ENCODE assay signal across 8 cellular contexts in genomic region chr19:49148784-49149651, GRCh38. TPM values are rescaled to one million over a fixed set of nuclear protein-coding genes. Genes with fewer than 3 reads are reported as not detected.
DNase-seq lines count a peak whose midpoint lies in the region; ATAC-seq and TF ChIP-seq lines count a peak whose summit lies in the region.

No MANE protein-coding gene starts in this region.

- CTCF ChIA-PET in T-cell (lab: Charles Lee), result interaction anchor here (1.2 to 1.3 kb wide), 2 partner anchors 43 to 51 kb away, joined by 3 to 6 read pairs; no protein-coding TSS in a partner anchor

- DNase-seq in NCI-H128 (lab: John Stamatoyannopoulos, UW; ENCODE audit: unreplicated experiment) (peak; percentile 83), T-cell (peak; percentile 38 to 78 (median 68)), head of caudate nucleus (peak; percentile 74 to 92 (median 85)), osteocyte (ENCODE audit: extremely low spot score, unreplicated experiment) (peak; percentile 99), thoracic aorta (ENCODE audit: low spot score) (peak; percentile 99)
- DNase-seq in activated naive CD8-positive, alpha-beta T cell treated with anti-CD3 and anti-CD28 coated beads, Interleukin-2, amount 50 U/mL, for 24 hours, result peak; percentile 88

- peaks cover 34 to 36% (median 35%) of the 10 kb centered on the region in 3 donors for H3K4me1 Mint-ChIP-seq in T-cell
- peaks cover 34% of the 10 kb centered on the region for H3K4me1 Mint-ChIP-seq in activated naive CD8-positive, alpha-beta T cell treated with anti-CD3 and anti-CD28 coated beads, Interleukin-2, amount 50 U/mL, for 24 hours
- H3K4me1 Mint-ChIP-seq in osteocyte (ENCODE audit: unreplicated experiment), result peaks cover 22% of the 10 kb centered on the region

- peaks cover 0 to under 1% (median 0%) of the 10 kb centered on the region in 3 donors for H3K9me3 Mint-ChIP-seq in T-cell
- no peaks in the 10 kb centered on the region for H3K9me3 Mint-ChIP-seq in activated naive CD8-positive, alpha-beta T cell treated with anti-CD3 and anti-CD28 coated beads, Interleukin-2, amount 50 U/mL, for 24 hours
- H3K9me3 Mint-ChIP-seq in osteocyte (ENCODE audit: unreplicated experiment), result no peaks in the 10 kb centered on the region

- intact Hi-C loops in head of caudate nucleus (cut with DNase I), result loop anchor here (5.0 kb wide), 1 partner anchor 52 kb away; no protein-coding TSS in a partner anchor

- 0 out of 2 replicates have a peak, but pooled peaks cover 4% of the 10 kb centered on the region for H3K4me1 ChIP-seq in ES-I3 (ENCODE audit: insufficient read depth, low read length)
- peaks cover 22 to 27% of the 10 kb centered on the region in 2 donors for H3K4me1 ChIP-seq in thoracic aorta (ENCODE audit: control insufficient read depth in 1 of 2, low read depth in 2 of 2)

- no peaks in the 10 kb centered on the region for H3K27me3 ChIP-seq in thoracic aorta (replicated peaks; ENCODE audit: insufficient read depth)

- H3K9ac ChIP-seq in ES-I3 (ENCODE audit: low read depth, low read length), result peak overlapping the region; percentile 89

- no peaks in the 10 kb centered on the region for H3K9me3 ChIP-seq in ES-I3 (ENCODE audit: control insufficient read depth, insufficient read depth, low read length)
- H3K9me3 ChIP-seq in thoracic aorta, result no peaks in the 10 kb centered on the region

- no peak for TF ChIP-seq CTCF in osteocyte (IDR thresholded peaks at IDR 0.05)
- TF ChIP-seq CTCF in thoracic aorta (IDR thresholded peaks at IDR 0.05), result no peak

- H3K27ac Mint-ChIP-seq in T-cell, result no peak overlapping the region
- no peak overlapping the region for H3K27ac Mint-ChIP-seq in activated naive CD8-positive, alpha-beta T cell treated with anti-CD3 and anti-CD28 coated beads, Interleukin-2, amount 50 U/mL, for 24 hours
- peak overlapping the region; percentile 86 for H3K27ac Mint-ChIP-seq in osteocyte (ENCODE audit: unreplicated experiment)

- ATAC-seq in T-cell (replicated peaks in 1 of 4) (peak; percentile 42 to 59 (median 54)), thoracic aorta (ENCODE audit: insufficient number of reproducible peaks, low FRiP score, low read depth) (peak; percentile 73), GM19455 (IDR thresholded peaks at IDR 0.05; ENCODE audit: unreplicated experiment) (no peak)
- ATAC-seq in activated naive CD8-positive, alpha-beta T cell treated with anti-CD3 and anti-CD28 coated beads, Interleukin-2, amount 50 U/mL, for 24 hours, result peak; percentile 24

- peak overlapping the region; percentile 62 to 82 (median 68) for H3K4me3 Mint-ChIP-seq in T-cell
- peak overlapping the region; percentile 75 for H3K4me3 Mint-ChIP-seq in activated naive CD8-positive, alpha-beta T cell treated with anti-CD3 and anti-CD28 coated beads, Interleukin-2, amount 50 U/mL, for 24 hours
- peak overlapping the region; percentile 93 for H3K4me3 Mint-ChIP-seq in osteocyte (ENCODE audit: unreplicated experiment)

- H3K27me3 Mint-ChIP-seq in T-cell (peaks cover 59 to 77% of the 10 kb centered on the region in 2 donors), osteocyte (ENCODE audit: unreplicated experiment) (no peaks in the 10 kb centered on the region)
- H3K27me3 Mint-ChIP-seq in activated naive CD8-positive, alpha-beta T cell treated with anti-CD3 and anti-CD28 coated beads, Interleukin-2, amount 50 U/mL, for 24 hours, result peaks cover 77% of the 10 kb centered on the region

- no peaks in the 10 kb centered on the region for H3K36me3 ChIP-seq in ES-I3 (ENCODE audit: insufficient read depth, low read length)
- H3K36me3 ChIP-seq in thoracic aorta, result no peaks in the 10 kb centered on the region

- peak overlapping the region; percentile 79 for H3K4me3 ChIP-seq in thoracic aorta

- POLR2A ChIA-PET in T-cell (lab: Charles Lee), result interaction anchor here in 1 of 2 donors (0.5 to 1.1 kb wide), 2 partner anchors 21 to 77 kb away, joined by 3 read pairs; no protein-coding TSS in a partner anchor

- peak overlapping the region; percentile 60 to 69 for H3K27ac ChIP-seq in thoracic aorta

- H3K36me3 Mint-ChIP-seq in T-cell (no peaks in the 10 kb centered on the region), osteocyte (ENCODE audit: unreplicated experiment) (no peaks in the 10 kb centered on the region)
- H3K36me3 Mint-ChIP-seq in activated naive CD8-positive, alpha-beta T cell treated with anti-CD3 and anti-CD28 coated beads, Interleukin-2, amount 50 U/mL, for 24 hours (ENCODE audit: low read depth), result no peaks in the 10 kb centered on the region

RNA-seq across cellular contexts. Expression of gene HRC, which starts 6.2 kb away (rescaled TPM):
- total RNA-seq in T-cell (not detected), osteocyte (not detected in 2 replicates), thoracic aorta (1 to 10 TPM; 2.2 to 6.5 TPM)

RNA-seq across cellular contexts. Expression of gene TRPM4, which starts 8.6 kb away (rescaled TPM):
- total RNA-seq in T-cell (under 1 TPM in 3 of 5 donors, not detected in 2; 0.43 to 0.89 (median 0.50) TPM), osteocyte (28.5 and 28.7 TPM in 2 replicates), thoracic aorta (10 to 100 TPM; 48.3 to 65.9 TPM)

RNA-seq across cellular contexts. Expression of gene PPFIA3, which starts 29.7 kb away (rescaled TPM):
- 1 to 10 TPM; 3.8 to 4.7 (median 4.1) TPM for total RNA-seq in T-cell
- total RNA-seq in osteocyte, result 6.6 and 9.5 TPM in 2 replicates
- total RNA-seq in thoracic aorta, result 1 to 10 TPM; 2.7 to 5.0 TPM

RNA-seq across cellular contexts. Expression of gene C19orf73, which starts 30.1 kb away (rescaled TPM):
- total RNA-seq in T-cell (1 to 10 TPM; 2.1 to 3.7 (median 2.5) TPM), osteocyte (1.8 and 3.4 TPM in 2 replicates), thoracic aorta (not detected)

RNA-seq across cellular contexts. Expression of gene LIN7B, which starts 34.8 kb away (rescaled TPM):
- total RNA-seq in T-cell (10 to 100 TPM in 3 of 5 donors, 1 to 10 TPM in 2; 8.1 to 17.8 (median 12.9) TPM), osteocyte (7.9 and 9.9 TPM in 2 replicates), thoracic aorta (10 to 100 TPM in 1 of 2 donors, not detected in 1; 19.8 TPM)

Comparison
In these comparisons a context has a peak if more than half of its experiments do, and no peak if none do; other contexts are left out.
1. RNA of gene TRPM4, which starts 8.6 kb away (total RNA-seq): 48.3 to 65.9 TPM in thoracic aorta and 28.5 to 28.7 TPM in osteocyte; 0.43 to 0.89 TPM in T-cell; every median in the first group is over 10 times any median in the second.
2. Peak in every context shown above with its lines, with median percentiles within 50 percentile points of each other: DNase-seq and H3K4me3 Mint-ChIP-seq.